In genomic region chr3:68206524-68207117, GRCh38 we compare ENCODE assay signal across 21 cellular contexts.
DNase-seq lines count a peak whose midpoint lies in the region; ATAC-seq and TF ChIP-seq lines count a peak whose summit lies in the region.
"Had no signal": no experiment of that assay in that cellular context is flagged by ENCODE, and none has a peak within 500 bp of the region (broad histone marks: within the 10 kb centered on the region; RNA-seq: fewer than 3 reads in every experiment).

No MANE protein-coding gene starts in this region.

- DNase-seq in NCI-H82 (lab: John Stamatoyannopoulos, UW), result peak; percentile 14
- no peak for DNase-seq in NCI-H82 treated with DMSO at 0.1 percent for 48 hours (lab: John Stamatoyannopoulos, UW; ENCODE audit: unreplicated experiment)
- DNase-seq in HCEC 1CT, result peak; percentile 3
- DNase-seq in OCI-LY7 (ENCODE audit: low spot score), result peak; percentile 26
- no peak for DNase-seq in fibroblast of villous mesenchyme (ENCODE audit: low read depth)
- DNase-seq in ureter (ENCODE audit: low spot score), result no peak
- DNase-seq in SKM-1 (lab: John Stamatoyannopoulos, UW; ENCODE audit: unreplicated experiment), result no peak
- DNase-seq: activated CD4-positive, alpha-beta T cell treated with anti-CD3 and anti-CD28 coated beads, Interleukin-2, amount 10 ng/mL, durations not matched to agents 7 days and 5 days; activated naive CD4-positive, alpha-beta T cell treated with anti-CD3 and anti-CD28 coated beads for 36 hours; KG1; left cardiac atrium; NCI-H2171 treated with DMSO at 0.1 percent for 48 hours; retina; SHP77 treated with DMSO at 0.1 percent for 48 hours; stimulated activated naive CD8-positive, alpha-beta T cell treated with anti-CD3 and anti-CD28 coated beads, Interleukin-15, Interleukin-2, amounts not matched to agents 100 U/mL and 50 U/mL, for 24 hours; T1000; trophoblast cell had no signal

- no peak overlapping the region for H3K4me3 ChIP-seq in OCI-LY7 (ENCODE audit: low read depth, low read length, poor library complexity, severe bottlenecking)
- no peak overlapping the region for H3K4me3 ChIP-seq in fibroblast of villous mesenchyme (ENCODE audit: low read depth, low read length)
- H3K4me3 ChIP-seq: ascending aorta had no signal

- no peak overlapping the region for H3K4me2 ChIP-seq in OCI-LY7 (ENCODE audit: low read length)

- TF ChIP-seq CTCF in OCI-LY7 (conservative IDR thresholded peaks at IDR 0.05; ENCODE audit: low read length) (peak; percentile 76), fibroblast of villous mesenchyme (IDR thresholded peaks at IDR 0.05; ENCODE audit: insufficient read depth, low read depth, low read length) (peak; percentile 21)

- BruUV-seq in OCI-LY7 (replicated peaks; lab: Mats Ljungman, UMichigan), result no TSS peak

- no peaks in the 10 kb centered on the region for H3K9me2 ChIP-seq in OCI-LY7 (ENCODE audit: insufficient read depth, low read length)

- H3K36me3 ChIP-seq in OCI-LY7 (ENCODE audit: insufficient read depth, low read length), result no peaks in the 10 kb centered on the region
- H3K36me3 ChIP-seq: ascending aorta, neutrophil had no signal

- intact Hi-C loops in OCI-LY7 (cut with micrococcal nuclease; ENCODE audit: unreplicated experiment), result no loop called here

- CTCF ChIA-PET in OCI-LY7 (lab: Charles Lee; ENCODE audit: unreplicated experiment), result no interaction called here

- no peaks in the 10 kb centered on the region for H4K20me1 ChIP-seq in OCI-LY7 (ENCODE audit: insufficient read depth, low read length)

- H3K79me2 ChIP-seq in OCI-LY7 (ENCODE audit: insufficient read depth, low read depth, low read length), result no peaks in the 10 kb centered on the region

- POLR2A ChIA-PET in OCI-LY7 (lab: Charles Lee), result interaction anchor here (0.5 kb wide), 1 partner anchor 851 kb away, joined by 3 read pairs; no protein-coding TSS in a partner anchor

- no peaks in the 10 kb centered on the region for H3K4me1 ChIP-seq in OCI-LY7 (ENCODE audit: insufficient read depth, low read length, poor library complexity, severe bottlenecking)
- H3K4me1 ChIP-seq: ascending aorta had no signal

- H2AFZ ChIP-seq in OCI-LY7 (ENCODE audit: low read length), result no peak overlapping the region

- H3K9me3 ChIP-seq in OCI-LY7 (ENCODE audit: low read length), result peaks cover 7% of the 10 kb centered on the region; the same call in 1 of the 2 replicates
- H3K9me3 ChIP-seq: neutrophil had no signal

- ATAC-seq in GM19035 (IDR thresholded peaks at IDR 0.05; ENCODE audit: unreplicated experiment), result no peak
- ATAC-seq: left cardiac atrium had no signal

- no peak overlapping the region for H3K27ac ChIP-seq in OCI-LY7 (ENCODE audit: low read depth, low read length, poor library complexity, severe bottlenecking)
- H3K27ac ChIP-seq: ascending aorta, HL-60, neutrophil had no signal

Comparison
In these comparisons a context has a peak if more than half of its experiments do, and no peak if none do; other contexts are left out.
1. DNase-seq: peak in NCI-H82 (single experiment), HCEC 1CT (single experiment) and OCI-LY7 (single experiment); none in NCI-H82 treated with DMSO at 0.1 percent for 48 hours (single experiment), fibroblast of villous mesenchyme (single experiment), ureter (single experiment) and SKM-1 (single experiment).